In the genomic region with DNA sequence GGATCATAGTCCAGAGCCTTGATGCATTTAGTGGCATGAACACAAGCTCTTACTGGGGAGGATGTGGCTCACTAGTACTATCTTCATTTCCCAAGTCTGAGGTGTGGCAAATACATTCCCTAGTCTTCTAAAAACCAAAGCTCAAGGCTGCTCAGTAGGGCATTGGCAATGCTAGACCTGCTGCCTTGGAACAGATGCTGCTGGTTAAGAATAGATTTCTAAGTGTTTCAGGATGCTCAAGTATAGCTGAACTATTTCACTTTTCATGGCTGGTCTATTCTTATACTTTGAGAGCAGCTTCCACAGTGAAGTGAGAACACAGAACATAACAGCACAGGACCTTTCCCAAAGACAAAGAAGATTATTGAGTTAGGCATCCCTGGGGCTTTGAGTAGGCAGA, we compare ENCODE assay signal across 16 cellular contexts.
DNase-seq lines count a peak whose midpoint lies in the region; ATAC-seq and TF ChIP-seq lines count a peak whose summit lies in the region.
"Had no signal": no experiment of that assay in that cellular context is flagged by ENCODE, and none has a peak within 500 bp of the region (broad histone marks: within the 10 kb centered on the region; RNA-seq: fewer than 3 reads in every experiment).

No MANE protein-coding gene starts in this region.

- DNase-seq in COLO829 (ENCODE audit: low spot score) (peak; percentile 84), natural killer cell (no peak), tibial artery (no peak), BE2C (no peak), glutamatergic neuron (no peak)
- no peak for DNase-seq in activated naive CD8-positive, alpha-beta T cell treated with anti-CD3 and anti-CD28 coated beads, Interleukin-2, amount 10 ng/mL, durations not matched to agents 7 days and 5 days
- DNase-seq: C1 segment of cervical spinal cord; DMS 273 treated with DMSO at 0.1 percent for 48 hours; H7; NCI-H1105; NCI-H1694; NCI-H226; NK-92 treated with Interleukin-12 subunit alpha and Interleukin-12 subunit beta, amount 100 ng/mL, for 24 hours; SHP77 had no signal

- H3K27ac ChIP-seq in tibial artery: no peak overlapping the region

- peak overlapping the region; percentile 21 for H3K4me3 Mint-ChIP-seq in activated naive CD8-positive, alpha-beta T cell treated with anti-CD3 and anti-CD28 coated beads, Interleukin-2, amount 10 ng/mL, durations not matched to agents 7 days and 5 days
- H3K4me3 Mint-ChIP-seq in natural killer cell: peak overlapping the region; percentile 67
- no peak overlapping the region for H3K4me3 Mint-ChIP-seq in glutamatergic neuron (ENCODE audit: unreplicated experiment)

- H3K27me3 Mint-ChIP-seq in activated naive CD8-positive, alpha-beta T cell treated with anti-CD3 and anti-CD28 coated beads, Interleukin-2, amount 10 ng/mL, durations not matched to agents 7 days and 5 days: no peaks in the 10 kb centered on the region
- H3K27me3 Mint-ChIP-seq in natural killer cell (ENCODE audit: low read depth in 2 of 2) (no peaks in the 10 kb centered on the region), glutamatergic neuron (ENCODE audit: unreplicated experiment) (no peaks in the 10 kb centered on the region)

- POLR2A ChIA-PET in activated naive CD8-positive, alpha-beta T cell treated with anti-CD3 and anti-CD28 coated beads, Interleukin-2, amount 10 ng/mL, durations not matched to agents 7 days and 5 days (lab: Charles Lee): no interaction called here

- no peak overlapping the region for H3K4me3 ChIP-seq in tibial artery
- H3K4me3 ChIP-seq in BE2C (ENCODE audit: low read depth, low read length): no peak overlapping the region

- no peak overlapping the region for H3K27ac Mint-ChIP-seq in activated naive CD8-positive, alpha-beta T cell treated with anti-CD3 and anti-CD28 coated beads, Interleukin-2, amount 10 ng/mL, durations not matched to agents 7 days and 5 days
- H3K27ac Mint-ChIP-seq in natural killer cell (peak overlapping the region; percentile 80 to 84), glutamatergic neuron (ENCODE audit: unreplicated experiment) (no peak overlapping the region)

- H3K27me3 ChIP-seq in tibial artery (no peaks in the 10 kb centered on the region), BE2C (no peaks in the 10 kb centered on the region)

- H3K36me3 Mint-ChIP-seq in activated naive CD8-positive, alpha-beta T cell treated with anti-CD3 and anti-CD28 coated beads, Interleukin-2, amount 10 ng/mL, durations not matched to agents 7 days and 5 days: peaks cover 1% of the 10 kb centered on the region
- H3K36me3 Mint-ChIP-seq in natural killer cell: no peaks in the 10 kb centered on the region
- H3K36me3 Mint-ChIP-seq in glutamatergic neuron (ENCODE audit: unreplicated experiment): peaks cover 4% of the 10 kb centered on the region

- H3K36me3 ChIP-seq in tibial artery: no peaks in the 10 kb centered on the region
- no peaks in the 10 kb centered on the region for H3K36me3 ChIP-seq in BE2C

- TF ChIP-seq CTCF in natural killer cell (IDR thresholded peaks at IDR 0.05) (no peak), tibial artery (IDR thresholded peaks at IDR 0.05) (no peak), BE2C (IDR thresholded peaks at IDR 0.05; ENCODE audit: low read depth, low read length) (no peak), glutamatergic neuron (IDR thresholded peaks at IDR 0.05; ENCODE audit: partially characterized antibody, unreplicated experiment) (no peak)

- H3K9me3 Mint-ChIP-seq in activated naive CD8-positive, alpha-beta T cell treated with anti-CD3 and anti-CD28 coated beads, Interleukin-2, amount 10 ng/mL, durations not matched to agents 7 days and 5 days: no peaks in the 10 kb centered on the region
- H3K9me3 Mint-ChIP-seq in natural killer cell: no peaks in the 10 kb centered on the region
- no peaks in the 10 kb centered on the region for H3K9me3 Mint-ChIP-seq in glutamatergic neuron (ENCODE audit: unreplicated experiment)

- intact Hi-C loops in natural killer cell (cut with micrococcal nuclease): no loop called here
- intact Hi-C loops in tibial artery (cut with DNase I; ENCODE audit: low total_unique reads): no loop called here

- H3K4me1 Mint-ChIP-seq in activated naive CD8-positive, alpha-beta T cell treated with anti-CD3 and anti-CD28 coated beads, Interleukin-2, amount 10 ng/mL, durations not matched to agents 7 days and 5 days: peaks cover 36% of the 10 kb centered on the region
- peaks cover 93 to 95% of the 10 kb centered on the region in 2 donors for H3K4me1 Mint-ChIP-seq in natural killer cell
- no peaks in the 10 kb centered on the region for H3K4me1 Mint-ChIP-seq in glutamatergic neuron (ENCODE audit: low read depth, unreplicated experiment)

- peak; percentile 42 for ATAC-seq in HG02798 (IDR thresholded peaks at IDR 0.05; ENCODE audit: poor library complexity, unreplicated experiment)
- no peak for ATAC-seq in activated naive CD8-positive, alpha-beta T cell treated with anti-CD3 and anti-CD28 coated beads, Interleukin-2, amount 10 ng/mL, durations not matched to agents 7 days and 5 days (ENCODE audit: low read depth)
- no peak for ATAC-seq in natural killer cell
- ATAC-seq: SK-N-SH treated with all-trans-retinoic acid at 6 μM for 48 hours had no signal

- H3K4me1 ChIP-seq in tibial artery: peaks cover 0 to 5% (median 2%) of the 10 kb centered on the region in 4 donors
- no peaks in the 10 kb centered on the region for H3K4me1 ChIP-seq in BE2C

- H3K9me3 ChIP-seq in tibial artery (no peaks in the 10 kb centered on the region), BE2C (no peaks in the 10 kb centered on the region)

Comparison
In these comparisons a context has a peak if more than half of its experiments do, and no peak if none do; other contexts are left out.
1. H3K27ac Mint-ChIP-seq: peak in natural killer cell (2 of 2); none in activated naive CD8-positive, alpha-beta T cell treated with anti-CD3 and anti-CD28 coated beads, Interleukin-2, amount 10 ng/mL, durations not matched to agents 7 days and 5 days (single experiment) and glutamatergic neuron (single experiment).